Comparison of ENCODE assay signal across 33 cellular contexts in the genomic region with DNA sequence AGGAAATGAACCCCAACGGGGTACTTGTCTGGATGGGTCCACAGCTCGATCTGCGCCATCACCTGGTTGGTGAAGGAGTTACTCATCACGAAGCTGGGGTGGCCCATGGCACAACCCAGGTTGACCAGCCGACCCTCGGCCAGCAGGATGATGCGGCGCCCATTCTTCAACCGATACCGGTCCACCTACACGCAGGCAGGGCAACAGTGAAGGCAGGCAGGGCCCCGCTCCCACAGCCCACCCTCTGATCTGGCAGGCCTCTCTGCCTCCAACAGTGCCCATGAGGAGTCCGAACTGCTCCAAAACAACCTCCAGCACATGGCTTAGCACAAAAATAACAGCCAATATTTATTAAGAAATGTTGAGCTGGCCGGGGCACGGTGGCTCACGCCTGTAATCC. TPM values are rescaled to one million over a fixed set of nuclear protein-coding genes. Genes with fewer than 3 reads are reported as not detected.
"Had no signal": no experiment of that assay in that cellular context is flagged by ENCODE, and none has a peak within 500 bp of the region (broad histone marks: within the 10 kb centered on the region; RNA-seq: fewer than 3 reads in every experiment).

No MANE protein-coding gene starts in this region.

- DNase-seq: naive thymus-derived CD8-positive, alpha-beta T cell; nephron progenitor cell; occipital lobe; ovary; right cardiac atrium; spleen; stimulated activated CD4-positive, alpha-beta T cell treated with anti-CD3 and anti-CD28 coated beads, Interleukin-12 subunit alpha, Interleukin-12 subunit beta, amount 100 ng/mL, for 4 hours; stimulated activated CD4-positive, alpha-beta T cell treated with anti-CD3 and anti-CD28 coated beads, Interleukin-1b, Interleukin-23, amount 100 ng/mL, for 48 hours; stimulated activated CD4-positive, alpha-beta T cell treated with anti-CD3 and anti-CD28 coated beads, Interleukin-4, amount 100 ng/mL, for 1 hour; stimulated activated CD4-positive, alpha-beta T cell treated with anti-CD3 and anti-CD28 coated beads, Interleukin-4, amount 100 ng/mL, for 4 hours; stimulated activated CD8-positive, alpha-beta memory T cell treated with anti-CD3 and anti-CD28 coated beads, Interleukin-4, amount 100 ng/mL, for 48 hours; stimulated activated naive CD4-positive, alpha-beta T cell; stimulated activated naive CD8-positive, alpha-beta T cell treated with anti-CD3 and anti-CD28 coated beads, Interleukin-15, amount 100 ng/mL, for 72 hours; stimulated activated naive CD8-positive, alpha-beta T cell treated with anti-CD3 and anti-CD28 coated beads, Interleukin-15, Interleukin-2, amounts not matched to agents 100 U/mL and 50 U/mL, for 24 hours; substantia nigra; testis; tibial artery; transverse colon had no signal

- H3K4me3 ChIP-seq: ovary, psoas muscle, skin epidermis, smooth muscle cell, spleen, suprapubic skin, testis, tibial artery, transverse colon, upper lobe of left lung, vagina had no signal

- H3K36me3 ChIP-seq: ovary had no signal

- H3K4me2 ChIP-seq: smooth muscle cell had no signal

- ATAC-seq: naive thymus-derived CD8-positive, alpha-beta T cell; natural killer cell treated with Interleukin-12 subunit alpha and Interleukin-12 subunit beta and Interleukin-15 and Interleukin-18, amount 100 ng/mL, for 72 hours; right cardiac atrium; sciatic nerve; stimulated activated memory B cell treated with anti-CD40 and anti-IgM and Interleukin-4, amounts not matched to agents 10 μg/mL and 1 μg/mL and 100 μg/mL, for 72 hours; stimulated activated naive CD8-positive, alpha-beta T cell treated with anti-CD3 and anti-CD28 coated beads, Interleukin-15, amount 100 ng/mL, for 72 hours; stimulated activated naive CD8-positive, alpha-beta T cell treated with anti-CD3 and anti-CD28 coated beads, Interleukin-15, Interleukin-2, amounts not matched to agents 100 U/mL and 50 U/mL, for 24 hours had no signal

- H3K4me1 ChIP-seq: parathyroid adenoma, psoas muscle, spleen, suprapubic skin, testis, tibial artery, transverse colon, upper lobe of left lung, vagina had no signal

- H3K9me3 ChIP-seq: ovary, psoas muscle, spleen, suprapubic skin, testis, tibial artery, transverse colon, upper lobe of left lung, vagina had no signal

- H3K9ac ChIP-seq: parathyroid adenoma had no signal

- H2AFZ ChIP-seq: parathyroid adenoma had no signal

- FAIRE-seq: urothelium cell line had no signal

- H3K27me3 ChIP-seq: ovary, spleen, suprapubic skin, testis, tibial artery, transverse colon, upper lobe of left lung, vagina had no signal

- H3K79me2 ChIP-seq: parathyroid adenoma had no signal

- H3K27ac ChIP-seq: ovary, parathyroid adenoma, psoas muscle, skin epidermis, spleen, suprapubic skin, testis, tibial artery, transverse colon, upper lobe of left lung, vagina had no signal

RNA-seq across cellular contexts. Expression of gene ASIP, which starts 44.2 kb away (rescaled TPM):
- total RNA-seq: naive thymus-derived CD8-positive, alpha-beta T cell; natural killer cell treated with Interleukin-12 subunit alpha and Interleukin-12 subunit beta and Interleukin-15 and Interleukin-18, amount 100 ng/mL, for 72 hours; neural crest cell; occipital lobe; osteoblast; progenitor cell of endocrine pancreas; psoas muscle; renal cortical epithelial cell; smooth muscle cell; spleen; suprapubic skin; transverse colon; vagina had no signal
- polyA plus RNA-seq: naive thymus-derived CD8-positive, alpha-beta T cell; smooth muscle cell had no signal
